13 cellular contexts compared by ENCODE assay signal in genomic region chr4:19380600-19380999, GRCh38.
"Had no signal": no experiment of that assay in that cellular context is flagged by ENCODE, and none has a peak within 500 bp of the region (broad histone marks: within the 10 kb centered on the region; RNA-seq: fewer than 3 reads in every experiment).

No MANE protein-coding gene starts in this region.

- ATAC-seq: activated CD8-positive, alpha-beta T cell treated with anti-CD3 and anti-CD28 coated beads, Interleukin-2, amount 10 ng/mL, durations not matched to agents 7 days and 5 days; activated T-cell treated with anti-CD3 and anti-CD28 coated beads, Interleukin-2, amount 50 U/mL, for 72 hours; left lung; naive thymus-derived CD8-positive, alpha-beta T cell; stimulated activated effector memory CD8-positive, alpha-beta T cell treated with anti-CD3 and anti-CD28 coated beads, Interleukin-12 subunit alpha, Interleukin-12 subunit beta, amount 100 ng/mL, for 72 hours had no signal

- H3K27me3 Mint-ChIP-seq: activated CD4-positive, alpha-beta T cell treated with anti-CD3 and anti-CD28 coated beads, Interleukin-2, amount 10 ng/mL, durations not matched to agents 24 days and 14 days; activated naive CD8-positive, alpha-beta T cell; naive thymus-derived CD8-positive, alpha-beta T cell had no signal

- H3K4me3 Mint-ChIP-seq: activated CD4-positive, alpha-beta T cell treated with anti-CD3 and anti-CD28 coated beads, Interleukin-2, amount 10 ng/mL, durations not matched to agents 24 days and 14 days; activated CD8-positive, alpha-beta T cell treated with anti-CD3 and anti-CD28 coated beads, Interleukin-2, amount 10 ng/mL, durations not matched to agents 7 days and 5 days; activated naive CD8-positive, alpha-beta T cell; activated T-cell treated with anti-CD3 and anti-CD28 coated beads, Interleukin-2, amount 50 U/mL, for 72 hours; naive thymus-derived CD8-positive, alpha-beta T cell; stimulated activated effector memory CD8-positive, alpha-beta T cell treated with anti-CD3 and anti-CD28 coated beads, Interleukin-12 subunit alpha, Interleukin-12 subunit beta, amount 100 ng/mL, for 72 hours had no signal

- H2AFZ ChIP-seq: parathyroid adenoma had no signal

- H3K27me3 ChIP-seq: esophagus muscularis mucosa, left lung had no signal

- H3K36me3 ChIP-seq: esophagus muscularis mucosa, left lung had no signal

- H3K4me3 ChIP-seq: esophagus muscularis mucosa, left lung had no signal

- H3K9ac ChIP-seq: parathyroid adenoma had no signal

- H3K4me1 ChIP-seq: left lung, parathyroid adenoma had no signal

- DNase-seq: activated CD4-positive, alpha-beta T cell treated with anti-CD3 and anti-CD28 coated beads, Interleukin-2, amount 10 ng/mL, durations not matched to agents 24 days and 14 days; activated CD4-positive, CD25-positive, alpha-beta regulatory T cell; activated CD8-positive, alpha-beta memory T cell treated with anti-CD3 and anti-CD28 coated beads, Interleukin-2, amount 50 U/mL, for 4 hours; activated CD8-positive, alpha-beta T cell treated with anti-CD3 and anti-CD28 coated beads, Interleukin-2, amount 10 ng/mL, durations not matched to agents 7 days and 5 days; activated gamma-delta T cell; activated T-cell treated with anti-CD3 and anti-CD28 coated beads, Interleukin-2, amount 50 U/mL, for 72 hours; kidney; left lung; naive thymus-derived CD8-positive, alpha-beta T cell had no signal

- H3K27ac Mint-ChIP-seq: activated CD4-positive, alpha-beta T cell treated with anti-CD3 and anti-CD28 coated beads, Interleukin-2, amount 10 ng/mL, durations not matched to agents 24 days and 14 days; activated CD8-positive, alpha-beta T cell treated with anti-CD3 and anti-CD28 coated beads, Interleukin-2, amount 10 ng/mL, durations not matched to agents 7 days and 5 days; activated naive CD8-positive, alpha-beta T cell; activated T-cell treated with anti-CD3 and anti-CD28 coated beads, Interleukin-2, amount 50 U/mL, for 72 hours; naive thymus-derived CD8-positive, alpha-beta T cell; stimulated activated effector memory CD8-positive, alpha-beta T cell treated with anti-CD3 and anti-CD28 coated beads, Interleukin-12 subunit alpha, Interleukin-12 subunit beta, amount 100 ng/mL, for 72 hours had no signal

- H3K4me1 Mint-ChIP-seq: activated CD4-positive, alpha-beta T cell treated with anti-CD3 and anti-CD28 coated beads, Interleukin-2, amount 10 ng/mL, durations not matched to agents 24 days and 14 days; naive thymus-derived CD8-positive, alpha-beta T cell; stimulated activated effector memory CD8-positive, alpha-beta T cell treated with anti-CD3 and anti-CD28 coated beads, Interleukin-12 subunit alpha, Interleukin-12 subunit beta, amount 100 ng/mL, for 72 hours had no signal

- H3K79me2 ChIP-seq: parathyroid adenoma had no signal

- H3K9me3 ChIP-seq: esophagus muscularis mucosa, left lung had no signal

- H3K27ac ChIP-seq: left lung, parathyroid adenoma had no signal

- H3K36me3 Mint-ChIP-seq: activated naive CD8-positive, alpha-beta T cell; naive thymus-derived CD8-positive, alpha-beta T cell; stimulated activated effector memory CD8-positive, alpha-beta T cell treated with anti-CD3 and anti-CD28 coated beads, Interleukin-12 subunit alpha, Interleukin-12 subunit beta, amount 100 ng/mL, for 72 hours had no signal
